9 cellular contexts compared by ENCODE assay signal in genomic region chr12:79451988-79452387, GRCh38.
DNase-seq lines count a peak whose midpoint lies in the region; ATAC-seq and TF ChIP-seq lines count a peak whose summit lies in the region.
"Had no signal": no experiment of that assay in that cellular context is flagged by ENCODE, and none has a peak within 500 bp of the region (broad histone marks: within the 10 kb centered on the region; RNA-seq: fewer than 3 reads in every experiment).

No MANE protein-coding gene starts in this region.

- H3K4me1 ChIP-seq in thyroid gland, result peaks cover 0 to 5% of the 10 kb centered on the region in 2 donors

- H3K27ac ChIP-seq in thyroid gland, result peak overlapping the region in 2 of 3 donors; percentile 1 to 18

- POLR2A ChIA-PET in GM10248 (lab: Yijun Ruan, JAX), result no interaction called here
- POLR2A ChIA-PET in T-cell (lab: Charles Lee), result no interaction called here

- H3K9me3 Mint-ChIP-seq in T-cell, result no peaks in the 10 kb centered on the region

- peaks cover 0 to 4% of the 10 kb centered on the region in 2 donors for H3K27me3 Mint-ChIP-seq in T-cell

- CTCF ChIA-PET in GM10248 (lab: Yijun Ruan, JAX), result interaction anchor here (1.3 kb wide), 1 partner anchor 13 kb away, joined by 3 read pairs; no protein-coding TSS in a partner anchor
- CTCF ChIA-PET in T-cell (lab: Charles Lee), result no interaction called here

- no peak for TF ChIP-seq POLR2A in thyroid gland (IDR thresholded peaks at IDR 0.05)

- WGBS in thyroid gland, 2 donors, result 45 to 71% methylated on average over 6 of the region's 6 CpGs

- no peak overlapping the region for H3K4me3 ChIP-seq in thyroid gland (replicated peaks in 1 of 3)
- H3K4me3 ChIP-seq: K562 had no signal

- H3K4me3 Mint-ChIP-seq in T-cell, result no peak overlapping the region

- intact Hi-C loops in thyroid gland (cut with DNase I), result no loop called here

- no peaks in the 10 kb centered on the region for H3K4me1 Mint-ChIP-seq in T-cell

- TF ChIP-seq CTCF in thyroid gland (IDR thresholded peaks at IDR 0.05) (no peak), GM10248 (IDR thresholded peaks at IDR 0.05; ENCODE audit: control extremely low read depth, extremely low read depth, low read depth, missing control alignments) (no peak)

- H3K27me3 ChIP-seq in thyroid gland, result no peaks in the 10 kb centered on the region

- ATAC-seq in T-cell (replicated peaks in 1 of 4), result no peak
- ATAC-seq in HG02642 (IDR thresholded peaks at IDR 0.05; ENCODE audit: poor library complexity, unreplicated experiment), result no peak
- ATAC-seq: K562 had no signal

- no peaks in the 10 kb centered on the region for H3K36me3 ChIP-seq in thyroid gland

- no peaks in the 10 kb centered on the region for H3K36me3 Mint-ChIP-seq in T-cell

- DNase-seq in LHCN-M2 (ENCODE audit: low read depth) (peak; percentile 98), cerebellum (ENCODE audit: low spot score) (peak; percentile 48), left kidney (ENCODE audit: low read depth, low spot score) (peak; percentile 63), thyroid gland (peak; percentile 18 to 59), GM10248 (ENCODE audit: extremely low spot score) (no peak), iPS-NIHi7 (ENCODE audit: extremely low spot score) (no peak), T-cell (no peak)

- H3K27ac Mint-ChIP-seq in T-cell, result no peak overlapping the region

- H3K9me3 ChIP-seq in thyroid gland, result no peaks in the 10 kb centered on the region

Comparison
In these comparisons a context has a peak if more than half of its experiments do, and no peak if none do; other contexts are left out.
1. DNase-seq: peak in LHCN-M2 (single experiment), cerebellum (single experiment), left kidney (single experiment) and thyroid gland (2 of 2); none in GM10248 (single experiment), iPS-NIHi7 (single experiment) and T-cell (0 of 34).